In genomic region chr6:22099923-22100322, GRCh38 we compare ENCODE assay signal across 32 cellular contexts.
"Had no signal": no experiment of that assay in that cellular context is flagged by ENCODE, and none has a peak within 500 bp of the region (broad histone marks: within the 10 kb centered on the region; RNA-seq: fewer than 3 reads in every experiment).

No MANE protein-coding gene starts in this region.

- H3K4me3 ChIP-seq: esophagus muscularis mucosa, hepatocyte, pancreas, prostate gland, smooth muscle cell, stomach, thyroid gland, upper lobe of left lung, vagina had no signal

- DNase-seq: activated CD4-positive, alpha-beta memory T cell treated with anti-CD3 and anti-CD28 coated beads for 36 hours; activated CD4-positive, alpha-beta T cell treated with anti-CD3 and anti-CD28 coated beads, Interleukin-2, amount 10 ng/mL, durations not matched to agents 24 days and 14 days; activated CD8-positive, alpha-beta memory T cell treated with anti-CD3 and anti-CD28 coated beads, Interleukin-2, amount 50 U/mL, for 4 hours; activated gamma-delta T cell; activated naive CD4-positive, alpha-beta T cell treated with anti-CD3 and anti-CD28 coated beads, Interleukin-2, amount 10 ng/mL, durations not matched to agents 7 days and 5 days; activated naive CD8-positive, alpha-beta T cell treated with anti-CD3 and anti-CD28 coated beads, Interleukin-2, amount 10 ng/mL, durations not matched to agents 7 days and 5 days; activated T-cell treated with anti-CD3 and anti-CD28 coated beads, Interleukin-2, amount 50 U/mL, for 1 hour; amniotic stem cell; dermis blood vessel endothelial cell; effector CD4-positive, alpha-beta T cell; left colon; midbrain; naive thymus-derived CD4-positive, alpha-beta T cell; stimulated activated CD4-positive, alpha-beta T cell treated with anti-CD3 and anti-CD28 coated beads, Interleukin-1b, Interleukin-23, amount 100 ng/mL, for 48 hours; stimulated activated CD4-positive, alpha-beta T cell treated with anti-CD3 and anti-CD28 coated beads, Interleukin-4, amount 100 ng/mL, for 4 hours; stimulated activated CD8-positive, alpha-beta memory T cell treated with anti-CD3 and anti-CD28 coated beads, Interleukin-4, amount 100 ng/mL, for 48 hours; stimulated activated naive B cell treated with anti-CD40 and anti-IgM and Interleukin-4, amounts not matched to agents 10 μg/mL and 1 μg/mL and 100 μg/mL, for 72 hours; stomach; T-helper 9 cell; thyroid gland; upper lobe of left lung had no signal

- H3K27me3 ChIP-seq: esophagus muscularis mucosa, hepatocyte, stomach, thyroid gland, upper lobe of left lung, vagina had no signal

- FAIRE-seq: colon, frontal cortex, keratinocyte, pancreas, TTC549 had no signal

- H3K27ac ChIP-seq: esophagus muscularis mucosa, hepatocyte, pancreas, prostate gland, stomach, thyroid gland, upper lobe of left lung, vagina, VCaP had no signal

- H3K36me3 ChIP-seq: esophagus muscularis mucosa, pancreas, prostate gland, stomach, thyroid gland, upper lobe of left lung, vagina had no signal
